ENCODE assay signal across 10 cellular contexts in the genomic region with DNA sequence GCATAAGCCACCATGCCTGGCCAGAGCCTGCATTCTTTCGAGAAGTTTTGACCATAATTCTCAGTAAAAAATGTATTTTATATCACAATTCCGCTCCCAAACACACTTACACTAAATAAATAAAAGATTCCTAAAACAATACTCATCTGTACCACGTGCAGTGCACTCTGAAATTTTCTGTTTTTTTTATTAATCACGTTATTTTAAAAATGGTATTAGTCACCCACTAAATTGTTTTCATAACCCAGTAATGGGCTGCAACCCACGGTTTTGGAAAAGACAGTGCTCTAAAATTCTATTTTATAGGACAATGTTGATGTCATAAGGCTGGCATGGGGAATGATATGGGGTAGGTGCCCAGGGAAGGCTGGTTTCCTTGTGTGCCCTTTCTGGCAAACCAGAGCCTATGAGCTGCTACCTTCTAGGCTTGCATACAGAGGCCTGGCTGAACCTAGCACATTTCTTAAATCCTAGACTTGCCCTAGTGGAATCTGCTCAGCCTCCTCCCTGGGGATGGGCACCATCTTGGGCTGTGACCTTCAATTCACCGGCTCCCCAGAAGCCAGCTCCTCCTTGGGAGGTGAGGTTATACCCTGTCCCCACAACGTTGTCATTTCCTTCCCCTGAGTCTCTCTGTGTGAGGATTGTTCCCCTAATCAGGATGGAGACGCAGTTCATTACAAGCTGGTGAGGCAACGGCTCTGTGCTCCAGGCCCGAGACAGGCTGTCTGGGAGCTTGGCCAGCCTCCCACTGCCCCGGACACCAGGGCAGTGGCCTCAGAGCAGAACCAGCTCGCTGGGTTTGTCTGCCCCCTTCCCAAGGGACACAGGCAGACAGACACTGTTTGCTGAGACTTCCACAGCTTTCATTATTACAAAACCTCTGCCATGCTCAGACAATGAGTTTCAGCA.
DNase-seq lines count a peak whose midpoint lies in the region; ATAC-seq and TF ChIP-seq lines count a peak whose summit lies in the region.
"Had no signal": no experiment of that assay in that cellular context is flagged by ENCODE, and none has a peak within 500 bp of the region (broad histone marks: within the 10 kb centered on the region; RNA-seq: fewer than 3 reads in every experiment).

No MANE protein-coding gene starts in this region.

- TF ChIP-seq CTCF in AG09309 (IDR thresholded peaks at IDR 0.05; ENCODE audit: control insufficient read depth, insufficient read depth, low read depth, low read length, missing control alignments) = no peak
- TF ChIP-seq CTCF in fibroblast of the aortic adventitia (IDR thresholded peaks at IDR 0.05; ENCODE audit: insufficient read depth, low read length) = no peak
- TF ChIP-seq CTCF in omental fat pad (IDR thresholded peaks at IDR 0.05) = no peak
- no peak for TF ChIP-seq CTCF in GM10248 (IDR thresholded peaks at IDR 0.05; ENCODE audit: control extremely low read depth, extremely low read depth, low read depth, missing control alignments)

- no peak overlapping the region for H3K4me3 ChIP-seq in AG09309 (ENCODE audit: control insufficient read depth, low read depth, low read length)
- peak overlapping the region; percentile 9 for H3K4me3 ChIP-seq in SJCRH30
- no peak overlapping the region for H3K4me3 ChIP-seq in fibroblast of the aortic adventitia (ENCODE audit: low read depth, low read length)

- POLR2A ChIA-PET in GM10248 (lab: Yijun Ruan, JAX) = no interaction called here

- no peaks in the 10 kb centered on the region for H3K27me3 ChIP-seq in SJCRH30

- CTCF ChIA-PET in GM10248 (lab: Yijun Ruan, JAX) = interaction anchor here (1.1 kb wide), 1 partner anchor 32 kb away, joined by 3 read pairs; no protein-coding TSS in a partner anchor

- ATAC-seq in omental fat pad (ENCODE audit: low FRiP score) = peak; percentile 51
- ATAC-seq: activated CD8-positive, alpha-beta memory T cell treated with anti-CD3 and anti-CD28 coated beads, Interleukin-2, amount 10 ng/mL, durations not matched to agents 7 days and 5 days had no signal

- peak overlapping the region; percentile 99 for H3K27ac ChIP-seq in SJCRH30

- H3K4me1 ChIP-seq in SJCRH30 = peaks cover 34% of the 10 kb centered on the region

- no peaks in the 10 kb centered on the region for H3K9me3 ChIP-seq in SJCRH30 (replicated peaks)

- DNase-seq in AG09309 (ENCODE audit: low read depth) = peak; percentile 75
- DNase-seq in SJCRH30 = peak; percentile 82 to 84
- DNase-seq in fibroblast of the aortic adventitia (ENCODE audit: low read depth) = peak; percentile 93
- no peak for DNase-seq in omental fat pad (ENCODE audit: low spot score)
- no peak for DNase-seq in NCI-H82 treated with DMSO at 0.1 percent for 48 hours (lab: John Stamatoyannopoulos, UW; ENCODE audit: unreplicated experiment)
- no peak for DNase-seq in GM10248 (ENCODE audit: extremely low spot score)
- no peak for DNase-seq in activated T-cell treated with anti-CD3 and anti-CD28 coated beads, Interleukin-2, amount 50 U/mL, for 1 hour
- no peak for DNase-seq in NCI-H345 treated with DMSO at 0.1 percent for 48 hours (lab: John Stamatoyannopoulos, UW; ENCODE audit: unreplicated experiment)
- DNase-seq: activated CD8-positive, alpha-beta memory T cell treated with anti-CD3 and anti-CD28 coated beads, Interleukin-2, amount 10 ng/mL, durations not matched to agents 7 days and 5 days; CD4-positive, alpha-beta T cell had no signal

- peaks cover 3% of the 10 kb centered on the region; the same call in 1 of the 2 replicates for H3K36me3 ChIP-seq in SJCRH30

Comparison
In these comparisons a context has a peak if more than half of its experiments do, and no peak if none do; other contexts are left out.
1. DNase-seq: peak in AG09309 (single experiment), SJCRH30 (2 of 2) and fibroblast of the aortic adventitia (single experiment); none in omental fat pad (single experiment), NCI-H82 treated with DMSO at 0.1 percent for 48 hours (single experiment), GM10248 (single experiment), activated T-cell treated with anti-CD3 and anti-CD28 coated beads, Interleukin-2, amount 50 U/mL, for 1 hour (single experiment) and NCI-H345 treated with DMSO at 0.1 percent for 48 hours (single experiment).